ENCODE assay signal across 8 cellular contexts in the genomic region with DNA sequence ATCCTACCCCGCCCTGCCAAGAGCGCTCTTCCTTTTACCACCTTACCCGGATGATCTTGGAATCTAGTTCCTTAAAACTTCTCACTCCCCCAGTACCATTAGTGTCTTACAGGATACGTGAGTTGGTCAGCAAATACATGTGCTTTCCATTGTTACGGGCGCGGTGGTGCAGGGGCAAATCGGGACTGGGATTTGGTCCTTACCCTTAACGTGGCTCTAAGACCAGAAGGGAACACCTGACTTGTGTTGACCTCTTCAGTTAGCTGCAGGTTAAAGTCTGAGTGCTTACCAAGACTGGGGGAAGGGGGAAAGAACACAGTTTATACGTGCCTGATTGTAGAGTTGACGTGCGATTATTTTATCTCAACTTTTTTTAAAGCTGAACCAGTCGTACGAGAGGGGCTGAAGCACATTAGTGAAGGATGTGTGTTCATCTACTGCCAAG. TPM values are rescaled to one million over a fixed set of nuclear protein-coding genes. Genes with fewer than 3 reads are reported as not detected.
DNase-seq lines count a peak whose midpoint lies in the region; ATAC-seq, FAIRE-seq and TF ChIP-seq lines count a peak whose summit lies in the region.

No MANE protein-coding gene starts in this region.

- H3K27me3 ChIP-seq in GM06990 (replicated peaks; ENCODE audit: control insufficient read depth, insufficient read depth, low read length), result no peaks in the 10 kb centered on the region
- H3K27me3 ChIP-seq in bronchial epithelial cell (ENCODE audit: control insufficient read depth, insufficient read depth, low read length), result no peaks in the 10 kb centered on the region
- no peaks in the 10 kb centered on the region for H3K27me3 ChIP-seq in mononuclear cell (ENCODE audit: insufficient read depth, low read length)

- DNase-seq in GM06990 (ENCODE audit: extremely low read depth, insufficient read length), result no peak
- DNase-seq in NAMALWA (ENCODE audit: low spot score), result peak; percentile 33
- peak; percentile 31 for DNase-seq in bronchial epithelial cell (ENCODE audit: low read depth)
- no peak for DNase-seq in COLO829 (ENCODE audit: low spot score)
- no peak for DNase-seq in DMS153 treated with DMSO at 0.1 percent for 48 hours (lab: John Stamatoyannopoulos, UW; ENCODE audit: unreplicated experiment)

- H3K4me1 ChIP-seq in mononuclear cell (ENCODE audit: insufficient read depth, low read length), result peaks cover 22% of the 10 kb centered on the region

- TF ChIP-seq CTCF in GM06990 (IDR thresholded peaks at IDR 0.05; ENCODE audit: insufficient read depth, low read length, poor library complexity, severe bottlenecking) (no peak), bronchial epithelial cell (IDR thresholded peaks at IDR 0.05; ENCODE audit: insufficient read depth, low read length, severe bottlenecking) (no peak)

- H3K9me3 ChIP-seq in mononuclear cell (ENCODE audit: low read depth, low read length), result no peaks in the 10 kb centered on the region

- H3K36me3 ChIP-seq in GM06990 (ENCODE audit: control insufficient read depth, insufficient read depth, low read length) (no peaks in the 10 kb centered on the region; the same call in 1 of the 2 replicates), bronchial epithelial cell (ENCODE audit: control insufficient read depth, insufficient read depth, low read length) (peaks cover 1% of the 10 kb centered on the region)

- no peak for FAIRE-seq in bronchial epithelial cell (lab: Jason Lieb, UNC)

- ATAC-seq in GM21528 (IDR thresholded peaks at IDR 0.05; ENCODE audit: low FRiP score, unreplicated experiment) (no peak), HG03354 (IDR thresholded peaks at IDR 0.05; ENCODE audit: poor library complexity, severe bottlenecking, unreplicated experiment) (no peak)

- H3K4me3 ChIP-seq in GM06990 (replicated peaks; ENCODE audit: low read depth, low read length) (peak overlapping the region; percentile 73), bronchial epithelial cell (ENCODE audit: low read depth, low read length) (peak overlapping the region; percentile 89), mononuclear cell (ENCODE audit: low read length) (peak overlapping the region; percentile 86)

RNA-seq across cellular contexts. Expression of a gene that starts 0.5 kb away (rescaled TPM):
- total RNA-seq in bronchial epithelial cell (222 and 317 TPM in 2 replicates), mononuclear cell (16.3 TPM)

RNA-seq across cellular contexts. Expression of a gene that starts 0.9 kb away (rescaled TPM):
- total RNA-seq in bronchial epithelial cell (6.6 and 9.2 TPM in 2 replicates), mononuclear cell (6.8 TPM)

RNA-seq across cellular contexts. Expression of a gene that starts 10.0 kb away (rescaled TPM):
- 11.1 and 11.6 TPM in 2 replicates for total RNA-seq in bronchial epithelial cell
- total RNA-seq in mononuclear cell, result 14.2 TPM

RNA-seq across cellular contexts. Expression of a gene that starts 10.2 kb away (rescaled TPM):
- total RNA-seq in bronchial epithelial cell (0.13 and 0.53 TPM in 2 replicates), mononuclear cell (0.63 TPM)

Comparison
In these comparisons a context has a peak if more than half of its experiments do, and no peak if none do; other contexts are left out.
1. DNase-seq: peak in NAMALWA (single experiment) and bronchial epithelial cell (single experiment); none in GM06990 (single experiment), COLO829 (single experiment) and DMS153 treated with DMSO at 0.1 percent for 48 hours (single experiment).
2. RNA of a gene that starts 0.5 kb away (total RNA-seq): 222 to 317 TPM in bronchial epithelial cell; 16.3 TPM in mononuclear cell (single experiment); every median in the first group is over 10 times any median in the second.
3. Peak in every context shown above with its lines, with median percentiles within 50 percentile points of each other: H3K4me3 ChIP-seq.